1 cellular context compared by ENCODE assay signal in genomic region chr6:129651291-129651691, GRCh38.
TF ChIP-seq lines count a peak whose summit lies in the region.

No MANE protein-coding gene starts in this region.

TF ChIP-seq in HCT116, 20 proteins besides CTCF, POLR2A, EP300 and RAD21 (continued from another document):
- TF ChIP-seq REST (IDR thresholded peaks at IDR 0.05; ENCODE audit: low read depth) (no peak), JUND (IDR thresholded peaks at IDR 0.05) (no peak), ZBTB33 (IDR thresholded peaks at IDR 0.05; ENCODE audit: extremely low read depth, insufficient replicate concordance, low read length) (no peak), FOSL1 (IDR thresholded peaks at IDR 0.05; ENCODE audit: low read depth) (no peak), CBX3 (IDR thresholded peaks at IDR 0.05; ENCODE audit: low read depth) (no peak), CEBPB (IDR thresholded peaks at IDR 0.05; ENCODE audit: low read depth) (no peak), EZH2 (IDR thresholded peaks at IDR 0.05) (no peak), YY1 (IDR thresholded peaks at IDR 0.05; ENCODE audit: extremely low read depth, insufficient replicate concordance, low read depth, low read length) (no peak), SRF (IDR thresholded peaks at IDR 0.05; ENCODE audit: low read depth) (no peak), EZH2phosphoT487 (IDR thresholded peaks at IDR 0.05; ENCODE audit: borderline replicate concordance) (no peak), TCF7L2 (IDR thresholded peaks at IDR 0.05; ENCODE audit: borderline replicate concordance, extremely low read depth, insufficient read depth, insufficient read length) (no peak), SP1 (IDR thresholded peaks at IDR 0.05; ENCODE audit: low read depth) (no peak)
